In the genomic region with DNA sequence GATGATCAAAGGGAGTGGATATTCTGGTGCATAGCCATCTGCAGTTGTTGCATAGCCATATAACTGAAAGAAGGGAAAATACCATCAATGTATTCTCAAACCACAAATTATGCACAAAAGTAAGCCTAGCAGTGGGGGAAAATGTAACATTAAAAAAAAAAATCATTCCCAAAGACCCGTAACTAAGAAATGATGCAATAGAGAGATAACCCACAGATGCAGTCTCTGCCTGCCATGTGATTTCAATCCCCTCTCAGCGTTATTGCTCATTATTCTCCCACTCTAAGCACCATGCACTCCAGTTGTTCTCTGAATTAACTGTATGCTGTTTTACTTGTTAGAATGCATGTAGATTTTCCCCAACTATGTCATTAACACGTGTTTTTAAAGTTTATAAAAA, we compare ENCODE assay signal across 27 cellular contexts. TPM values are rescaled to one million over a fixed set of nuclear protein-coding genes. Genes with fewer than 3 reads are reported as not detected.
DNase-seq lines count a peak whose midpoint lies in the region; ATAC-seq, FAIRE-seq and TF ChIP-seq lines count a peak whose summit lies in the region.
"Had no signal": no experiment of that assay in that cellular context is flagged by ENCODE, and none has a peak within 500 bp of the region (broad histone marks: within the 10 kb centered on the region; RNA-seq: fewer than 3 reads in every experiment).

No MANE protein-coding gene starts in this region.

- H3K4me3 Mint-ChIP-seq in stimulated activated naive CD8-positive, alpha-beta T cell treated with anti-CD3 and anti-CD28 coated beads, Interleukin-15, amount 100 ng/mL, for 72 hours = no peak overlapping the region
- H3K4me3 Mint-ChIP-seq: CD14-positive monocyte; CD4-positive, alpha-beta T cell; CD8-positive, alpha-beta memory T cell; H9; HFFc6 had no signal

- CTCF ChIA-PET in H1 (lab: Charles Lee; ENCODE audit: partially characterized antibody) = no interaction called here

- POLR2A ChIA-PET in H1 (lab: Charles Lee; ENCODE audit: partially characterized antibody) = no interaction called here

- H2BK12ac ChIP-seq in H1 (ENCODE audit: low read depth, low read length) = no peak overlapping the region

- no peak overlapping the region for H2BK20ac ChIP-seq in H1 (ENCODE audit: low read length)

- no peak overlapping the region for H4K91ac ChIP-seq in H1 (replicated peaks; ENCODE audit: insufficient read length, low read length)

- intact Hi-C loops in lower leg skin (cut with DNase I; ENCODE audit: low total_unique reads) = no loop called here

- no peak for TF ChIP-seq CTCF in H1 (IDR thresholded peaks at IDR 0.05; ENCODE audit: control extremely low read depth in 1 of 3, insufficient read depth in 1 of 3, low read depth in 1 of 3, low read length in 3 of 3)
- no peak for TF ChIP-seq CTCF in lower leg skin (IDR thresholded peaks at IDR 0.05)

- H3K23ac ChIP-seq in H1 (ENCODE audit: insufficient read length) = no peak overlapping the region

- no peaks in the 10 kb centered on the region for H3K27me3 Mint-ChIP-seq in stimulated activated naive CD8-positive, alpha-beta T cell treated with anti-CD3 and anti-CD28 coated beads, Interleukin-15, amount 100 ng/mL, for 72 hours
- H3K27me3 Mint-ChIP-seq: CD4-positive, alpha-beta T cell; CD8-positive, alpha-beta memory T cell had no signal

- no peak for TF ChIP-seq RAD21 in H1 (IDR thresholded peaks at IDR 0.05 in 1 of 2, conservative IDR thresholded peaks at IDR 0.05 in 1 of 2; ENCODE audit: low read depth in 2 of 2, low read length in 2 of 2)

- H3K27ac ChIP-seq in SK-N-MC = peak overlapping the region; percentile 63
- H3K27ac ChIP-seq in H1 (ENCODE audit: low read depth, low read length) = no peak overlapping the region
- H3K27ac ChIP-seq: A549; BLaER1 treated with 17β-estradiol and CSF1 and Interleukin-3, amounts not matched to agents 10 nM and 100 nM; GM23248 had no signal

- no peak for FAIRE-seq in H1 (lab: Jason Lieb, UNC)
- FAIRE-seq: A549, GM12878, GM19239 had no signal

- no peak overlapping the region for H2AK5ac ChIP-seq in H1 (ENCODE audit: low read depth, low read length)

- H3K4me3 ChIP-seq in SK-N-MC = peak overlapping the region; percentile 65
- no peak overlapping the region for H3K4me3 ChIP-seq in H1 (ENCODE audit: extremely low read depth in 1 of 4, insufficient read depth in 2 of 4, low read depth in 3 of 4, low read length in 4 of 4)
- no peak overlapping the region for H3K4me3 ChIP-seq in lower leg skin (ENCODE audit: low read depth, poor library complexity, severe bottlenecking)
- H3K4me3 ChIP-seq: A549; BLaER1 treated with 17β-estradiol and CSF1 and Interleukin-3, amounts not matched to agents 10 nM and 100 nM; GM12878; GM23248 had no signal

- H3K23me2 ChIP-seq in H1 (ENCODE audit: low read depth, low read length) = peaks cover 8% of the 10 kb centered on the region; the same call in 1 of the 2 replicates

- H3K4me1 Mint-ChIP-seq in stimulated activated naive CD8-positive, alpha-beta T cell treated with anti-CD3 and anti-CD28 coated beads, Interleukin-15, amount 100 ng/mL, for 72 hours = no peaks in the 10 kb centered on the region
- H3K4me1 Mint-ChIP-seq: CD8-positive, alpha-beta memory T cell; H9 had no signal

- no peak overlapping the region for H4K5ac ChIP-seq in H1 (ENCODE audit: insufficient read length, low read depth, low read length)

- H2BK120ac ChIP-seq in H1 (replicated peaks; ENCODE audit: low read depth, low read length) = no peak overlapping the region

- no peaks in the 10 kb centered on the region for H3K79me1 ChIP-seq in H1 (ENCODE audit: low read depth, low read length)

- DNase-seq in stimulated activated naive CD8-positive, alpha-beta T cell treated with anti-CD3 and anti-CD28 coated beads, Interleukin-15, Interleukin-2, amounts not matched to agents 100 U/mL and 50 U/mL, for 24 hours = no peak
- DNase-seq in stimulated activated naive CD8-positive, alpha-beta T cell treated with anti-CD3 and anti-CD28 coated beads, Interleukin-15, amount 100 ng/mL, for 72 hours = no peak
- DNase-seq in SK-N-MC (ENCODE audit: low read depth, low spot score) (peak; percentile 10), H1 (ENCODE audit: low read depth in 1 of 2, low spot score in 2 of 2) (no peak), NCI-H146 (lab: John Stamatoyannopoulos, UW) (no peak), lower leg skin (ENCODE audit: low spot score in 2 of 2) (no peak), retina (no peak)
- DNase-seq: 8988T; ACHN; AML-193; BE2C; Calu3; CD4-positive, alpha-beta T cell; CD8-positive, alpha-beta memory T cell; DMS153; DMS79; EL; GDM1; GM23248; H9; HFFc6 had no signal

- H4K20me1 ChIP-seq in H1 (replicated peaks in 1 of 2; ENCODE audit: control insufficient read depth in 1 of 2, insufficient read depth in 2 of 2, low read length in 2 of 2) = peaks cover 0 to 5% of the 10 kb centered on the region in 2 experiments
- H4K20me1 ChIP-seq: BLaER1 treated with 17β-estradiol and CSF1 and Interleukin-3, amounts not matched to agents 10 nM and 100 nM had no signal

- WGBS in H1 (ENCODE audit: extremely low coverage in 1 of 2, insufficient coverage in 1 of 2, insufficient read length in 1 of 2, insufficient replicate concordance in 2 of 2, low coverage in 1 of 2, low lambda C conversion rate in 2 of 2, missing lambda C conversion rate in 1 of 2), 2 experiments = 87% methylated on average over 3 of the region's 3 CpGs; no CpG with 5 or more reads in 1 of the 2 experiments
- 49 to 51% methylated on average over 3 of the region's 3 CpGs for WGBS in lower leg skin, 2 donors

- TF ChIP-seq POLR2A in H1 (IDR thresholded peaks at IDR 0.05; ENCODE audit: control extremely low read depth in 1 of 2, low read depth in 2 of 2, low read length in 2 of 2) (no peak), lower leg skin (IDR thresholded peaks at IDR 0.05) (no peak)

- no peaks in the 10 kb centered on the region for H3K4me1 ChIP-seq in H1 (replicated peaks in 1 of 4; ENCODE audit: control insufficient read depth in 3 of 4, insufficient read depth in 4 of 4, low read length in 3 of 4)
- H3K4me1 ChIP-seq: A549; BE2C; BLaER1 treated with 17β-estradiol and CSF1 and Interleukin-3, amounts not matched to agents 10 nM and 100 nM had no signal

- no peak overlapping the region for H3K4me2 ChIP-seq in H1 (ENCODE audit: insufficient read depth in 1 of 2, low read depth in 2 of 2, low read length in 2 of 2)
- H3K4me2 ChIP-seq: A549; BLaER1 treated with 17β-estradiol and CSF1 and Interleukin-3, amounts not matched to agents 10 nM and 100 nM had no signal

- H3K9ac ChIP-seq in SK-N-MC (ENCODE audit: insufficient read length) (peak overlapping the region; percentile 24), H1 (replicated peaks in 1 of 4; ENCODE audit: extremely low read depth in 1 of 4, low read depth in 3 of 4, low read length in 3 of 4) (no peak overlapping the region)
- H3K9ac ChIP-seq: BLaER1 treated with 17β-estradiol and CSF1 and Interleukin-3, amounts not matched to agents 10 nM and 100 nM; GM23248 had no signal

- H4K8ac ChIP-seq in H1 (ENCODE audit: extremely low read depth, insufficient read depth, low read length) = no peak overlapping the region

- ATAC-seq in stimulated activated naive CD8-positive, alpha-beta T cell treated with anti-CD3 and anti-CD28 coated beads, Interleukin-15, Interleukin-2, amounts not matched to agents 100 U/mL and 50 U/mL, for 24 hours = peak; percentile 14
- no peak for ATAC-seq in stimulated activated naive CD8-positive, alpha-beta T cell treated with anti-CD3 and anti-CD28 coated beads, Interleukin-15, amount 100 ng/mL, for 72 hours
- ATAC-seq: A549, GM12878, HCT116 had no signal

- no peaks in the 10 kb centered on the region for H3K79me2 ChIP-seq in H1 (ENCODE audit: control insufficient read depth in 1 of 2, insufficient read depth in 2 of 2, low read length in 2 of 2)

- H2BK5ac ChIP-seq in H1 (ENCODE audit: low read depth, low read length) = no peak overlapping the region

- H3K9me3 ChIP-seq in SK-N-MC (ENCODE audit: low read depth, low read length) = no peaks in the 10 kb centered on the region
- no peaks in the 10 kb centered on the region for H3K9me3 ChIP-seq in H1 (ENCODE audit: insufficient read depth in 2 of 2, low read depth in 1 of 2, low read length in 1 of 2)
- H3K9me3 ChIP-seq: A549; BE2C; BLaER1 treated with 17β-estradiol and CSF1 and Interleukin-3, amounts not matched to agents 10 nM and 100 nM had no signal

- no peak overlapping the region for H2AFZ ChIP-seq in H1 (ENCODE audit: low read length)
- H2AFZ ChIP-seq: GM23248 had no signal

- no peak overlapping the region for H3K4ac ChIP-seq in H1 (replicated peaks; ENCODE audit: insufficient read length, low read depth, low read length)

- no peak overlapping the region for H2BK15ac ChIP-seq in H1 (ENCODE audit: low read length)

- H3K14ac ChIP-seq in H1 (ENCODE audit: insufficient read length) = no peak overlapping the region

- no peak for TF ChIP-seq EP300 in H1 (IDR thresholded peaks at IDR 0.05; ENCODE audit: borderline replicate concordance in 1 of 2, low read depth in 2 of 2, low read length in 2 of 2)

- H3K27ac Mint-ChIP-seq in stimulated activated naive CD8-positive, alpha-beta T cell treated with anti-CD3 and anti-CD28 coated beads, Interleukin-15, amount 100 ng/mL, for 72 hours = no peak overlapping the region
- H3K27ac Mint-ChIP-seq: CD14-positive monocyte; CD4-positive, alpha-beta T cell; CD8-positive, alpha-beta memory T cell; H9; HFFc6 had no signal

- H3K9me3 Mint-ChIP-seq in stimulated activated naive CD8-positive, alpha-beta T cell treated with anti-CD3 and anti-CD28 coated beads, Interleukin-15, amount 100 ng/mL, for 72 hours = peaks cover 0 to 5% of the 10 kb centered on the region in 2 donors
- H3K9me3 Mint-ChIP-seq: H9 had no signal

- no peaks in the 10 kb centered on the region for H3K27me3 ChIP-seq in H1 (replicated peaks in 1 of 4; ENCODE audit: control insufficient read depth in 3 of 4, extremely low read depth in 1 of 4, insufficient read depth in 3 of 4, low read length in 3 of 4)
- H3K27me3 ChIP-seq: BE2C; BLaER1 treated with 17β-estradiol and CSF1 and Interleukin-3, amounts not matched to agents 10 nM and 100 nM had no signal

- no peak overlapping the region for H3K18ac ChIP-seq in H1 (ENCODE audit: extremely low read depth, low read length)

- no peak overlapping the region for H3K56ac ChIP-seq in H1 (replicated peaks; ENCODE audit: insufficient read length, low read depth, low read length)

- H3K36me3 ChIP-seq in SK-N-MC (ENCODE audit: insufficient read depth, low read length) = no peaks in the 10 kb centered on the region; the same call in 1 of the 2 replicates
- H3K36me3 ChIP-seq in H1 (ENCODE audit: control insufficient read depth in 2 of 4, insufficient read depth in 4 of 4, low read length in 3 of 4) = no peaks in the 10 kb centered on the region
- H3K36me3 ChIP-seq: BE2C; BLaER1 treated with 17β-estradiol and CSF1 and Interleukin-3, amounts not matched to agents 10 nM and 100 nM had no signal

RNA-seq across cellular contexts. Expression of a gene that starts 14.1 kb away (rescaled TPM):
- total RNA-seq in H1 (2021; fragmentation: NEBNext Ultra II Directional; extraction: Animal tissue kit (Norgen Biotek cat#: 25700)) = not detected in 2 replicates
- 0.02 TPM in 1 of 2 replicates, not detected in the other for polyA plus RNA-seq in H1 (2011; rRNA removed)
- not detected for polyA plus RNA-seq in H1 (2011; cell fraction: cytosol; rRNA removed)
- not detected for polyA plus RNA-seq in H1 (2011; cell fraction: nucleus; rRNA removed)
- polyA plus RNA-seq in H1 (2012, experiment 1 of 2) = not detected in 4 replicates
- polyA plus RNA-seq in H1 (2012, experiment 2 of 2) = not detected
- polyA plus RNA-seq in H1 (2013, experiment 1 of 2) = 0.02 TPM
- 0.02 TPM for polyA plus RNA-seq in H1 (2013, experiment 2 of 2)
- polyA minus RNA-seq in H1 (2011; rRNA and poly(A)+ RNA removed) = 0.02 TPM in 1 of 2 replicates, not detected in the other
- polyA minus RNA-seq in H1 (2011; cell fraction: cytosol; rRNA and poly(A)+ RNA removed) = not detected
- polyA minus RNA-seq in H1 (2011; cell fraction: nucleus; rRNA and poly(A)+ RNA removed) = not detected
- 1,000 to 10,000 TPM in 1 of 4 donors, 100 to 1,000 TPM in 3; 519 to 1,039 (median 786) TPM for total RNA-seq in lower leg skin
- total RNA-seq: Calu3, GM23248, H9, HFFc6 had no signal
- polyA plus RNA-seq: A549, CD14-positive monocyte, GM23248 had no signal

RNA-seq across cellular contexts. Expression of a gene that starts 46.4 kb away (rescaled TPM):
- total RNA-seq in H1 (2021; fragmentation: NEBNext Ultra II Directional; extraction: Animal tissue kit (Norgen Biotek cat#: 25700)) = 39.3 and 39.7 TPM in 2 replicates
- 2.5 and 4.6 TPM in 2 replicates for polyA plus RNA-seq in H1 (2011; rRNA removed)
- 5.0 TPM for polyA plus RNA-seq in H1 (2011; cell fraction: cytosol; rRNA removed)
- polyA plus RNA-seq in H1 (2011; cell fraction: nucleus; rRNA removed) = 3.8 TPM
- 10.8 to 22.0 TPM (median 14.8 TPM) in 4 replicates for polyA plus RNA-seq in H1 (2012, experiment 1 of 2)
- 1.1 TPM for polyA plus RNA-seq in H1 (2012, experiment 2 of 2)
- 39.3 TPM for polyA plus RNA-seq in H1 (2013, experiment 1 of 2)
- polyA plus RNA-seq in H1 (2013, experiment 2 of 2) = 36.8 TPM
- 21.9 and 31.9 TPM in 2 replicates for polyA minus RNA-seq in H1 (2011; rRNA and poly(A)+ RNA removed)
- polyA minus RNA-seq in H1 (2011; cell fraction: cytosol; rRNA and poly(A)+ RNA removed) = 14.3 TPM
- polyA minus RNA-seq in H1 (2011; cell fraction: nucleus; rRNA and poly(A)+ RNA removed) = 15.2 TPM
- total RNA-seq in lower leg skin = 10 to 100 TPM; 20.0 to 35.7 (median 26.8) TPM
- total RNA-seq: CD4-positive, alpha-beta T cell; CD8-positive, alpha-beta memory T cell; GM23248; HFFc6 had no signal
- polyA plus RNA-seq: CD8-positive, alpha-beta memory T cell; GM23248 had no signal

Comparison
In these comparisons a context has a peak if more than half of its experiments do, and no peak if none do; other contexts are left out.
1. RNA of a gene that starts 14.1 kb away (total RNA-seq): 519 to 1,039 TPM in lower leg skin; not detected in H1; every median in the first group is over 100 times any median in the second.